9 cellular contexts compared by ENCODE assay signal in genomic region chr14:104977008-104977680, GRCh38. TPM values are rescaled to one million over a fixed set of nuclear protein-coding genes. Genes with fewer than 3 reads are reported as not detected.
DNase-seq lines count a peak whose midpoint lies in the region; ATAC-seq, FAIRE-seq and TF ChIP-seq lines count a peak whose summit lies in the region.
"Had no signal": no experiment of that assay in that cellular context is flagged by ENCODE, and none has a peak within 500 bp of the region (broad histone marks: within the 10 kb centered on the region; RNA-seq: fewer than 3 reads in every experiment).

No MANE protein-coding gene starts in this region.

- ATAC-seq in right lobe of liver (no peak), GM19023 (IDR thresholded peaks at IDR 0.05; ENCODE audit: unreplicated experiment) (no peak), GM18858 (IDR thresholded peaks at IDR 0.05; ENCODE audit: unreplicated experiment) (no peak), esophagus mucosa (no peak)

- peaks cover 24% of the 10 kb centered on the region for H3K27me3 Mint-ChIP-seq in activated CD4-positive, alpha-beta T cell treated with anti-CD3 and anti-CD28 coated beads, Interleukin-2, amount 10 ng/mL, durations not matched to agents 24 days and 14 days

- TF ChIP-seq POLR2A in right lobe of liver (IDR thresholded peaks at IDR 0.05) = no peak

- peaks cover 9% of the 10 kb centered on the region for H3K4me1 Mint-ChIP-seq in activated CD4-positive, alpha-beta T cell treated with anti-CD3 and anti-CD28 coated beads, Interleukin-2, amount 10 ng/mL, durations not matched to agents 24 days and 14 days

- H3K9me3 Mint-ChIP-seq in activated CD4-positive, alpha-beta T cell treated with anti-CD3 and anti-CD28 coated beads, Interleukin-2, amount 10 ng/mL, durations not matched to agents 24 days and 14 days = no peaks in the 10 kb centered on the region

- no peak overlapping the region for H3K27ac Mint-ChIP-seq in activated CD4-positive, alpha-beta T cell treated with anti-CD3 and anti-CD28 coated beads, Interleukin-2, amount 10 ng/mL, durations not matched to agents 24 days and 14 days

- H3K4me3 ChIP-seq in bronchial epithelial cell (ENCODE audit: low read depth, low read length) (peak overlapping the region; percentile 80), right lobe of liver (peak overlapping the region; percentile 46 to 63 (median 47)), tibial artery (peak overlapping the region; percentile 60 to 64)

- intact Hi-C loops in activated CD4-positive, alpha-beta T cell treated with anti-CD3 and anti-CD28 coated beads, Interleukin-2, amount 10 ng/mL, durations not matched to agents 24 days and 14 days (cut with micrococcal nuclease) = no loop called here
- intact Hi-C loops in right lobe of liver (cut with DNase I) = loop anchor here (5.0 kb wide), 1 partner anchor 65 kb away; no protein-coding TSS in a partner anchor
- intact Hi-C loops in tibial artery (cut with DNase I; ENCODE audit: low total_unique reads) = loop anchor here (2.0 to 10.0 kb wide), 3 partner anchors 45 to 112 kb away; partner anchors contain the start of genes CDCA4 and CEP170B

- H3K36me3 Mint-ChIP-seq in activated CD4-positive, alpha-beta T cell treated with anti-CD3 and anti-CD28 coated beads, Interleukin-2, amount 10 ng/mL, durations not matched to agents 24 days and 14 days (ENCODE audit: low read depth) = no peaks in the 10 kb centered on the region

- FAIRE-seq in bronchial epithelial cell (lab: Jason Lieb, UNC) = no peak

- H3K4me1 ChIP-seq in right lobe of liver (peaks cover 0 to 23% (median 1%) of the 10 kb centered on the region in 4 donors), tibial artery (peaks cover 7 to 78% (median 66%) of the 10 kb centered on the region in 4 donors)

- peak overlapping the region; percentile 82 for H3K4me3 Mint-ChIP-seq in activated CD4-positive, alpha-beta T cell treated with anti-CD3 and anti-CD28 coated beads, Interleukin-2, amount 10 ng/mL, durations not matched to agents 24 days and 14 days

- no peak for TF ChIP-seq CTCF in bronchial epithelial cell (IDR thresholded peaks at IDR 0.05; ENCODE audit: insufficient read depth, low read length, severe bottlenecking)
- TF ChIP-seq CTCF in right lobe of liver (IDR thresholded peaks at IDR 0.05) = no peak
- no peak for TF ChIP-seq CTCF in tibial artery (IDR thresholded peaks at IDR 0.05)

- H3K36me3 ChIP-seq in bronchial epithelial cell (ENCODE audit: control insufficient read depth, insufficient read depth, low read length) (no peaks in the 10 kb centered on the region), right lobe of liver (no peaks in the 10 kb centered on the region), tibial artery (no peaks in the 10 kb centered on the region)

- no peak for DNase-seq in activated CD4-positive, alpha-beta T cell treated with anti-CD3 and anti-CD28 coated beads, Interleukin-2, amount 10 ng/mL, durations not matched to agents 24 days and 14 days
- no peak for DNase-seq in activated CD4-positive, alpha-beta T cell treated with anti-CD3 and anti-CD28 coated beads for 1 hour
- DNase-seq in bronchial epithelial cell (ENCODE audit: low read depth) (no peak), right lobe of liver (no peak), tibial artery (peak in 1 of 2 donors; percentile 74)
- DNase-seq: NCI-H1048 had no signal

- H3K27ac ChIP-seq in right lobe of liver = no peak overlapping the region
- peak overlapping the region in 1 of 2 donors; percentile 54 for H3K27ac ChIP-seq in tibial artery

- H3K9me3 ChIP-seq in right lobe of liver (no peaks in the 10 kb centered on the region), tibial artery (no peaks in the 10 kb centered on the region)

- 83% methylated on average over 1 of the region's 11 CpGs for WGBS in right lobe of liver (ENCODE audit: insufficient coverage, low coverage, low lambda C conversion rate, missing lambda C conversion rate)

- H3K27me3 ChIP-seq in bronchial epithelial cell (ENCODE audit: control insufficient read depth, insufficient read depth, low read length) (no peaks in the 10 kb centered on the region), right lobe of liver (no peaks in the 10 kb centered on the region), tibial artery (no peaks in the 10 kb centered on the region)

RNA-seq across cellular contexts. Expression of gene AHNAK2, which starts 1.0 kb away (rescaled TPM):
- total RNA-seq in activated CD4-positive, alpha-beta T cell treated with anti-CD3 and anti-CD28 coated beads, Interleukin-2, amount 10 ng/mL, durations not matched to agents 24 days and 14 days = 0.02 TPM in 2 replicates
- total RNA-seq in bronchial epithelial cell (367 and 620 TPM in 2 replicates), right lobe of liver (10 to 100 TPM in 1 of 6 experiments, 1 to 10 TPM in 5; 2.1 to 12.2 (median 4.6) TPM), esophagus mucosa (184 TPM)

RNA-seq across cellular contexts. Expression of gene CLBA1, which starts 8.4 kb away (rescaled TPM):
- total RNA-seq in activated CD4-positive, alpha-beta T cell treated with anti-CD3 and anti-CD28 coated beads, Interleukin-2, amount 10 ng/mL, durations not matched to agents 24 days and 14 days = 2.4 and 2.5 TPM in 2 replicates
- total RNA-seq in bronchial epithelial cell (8.4 and 14.1 TPM in 2 replicates), right lobe of liver (1 to 10 TPM; 1.5 to 3.3 (median 2.5) TPM), esophagus mucosa (8.2 TPM)

RNA-seq across cellular contexts. Expression of gene CDCA4, which starts 43.7 kb away (rescaled TPM):
- total RNA-seq in activated CD4-positive, alpha-beta T cell treated with anti-CD3 and anti-CD28 coated beads, Interleukin-2, amount 10 ng/mL, durations not matched to agents 24 days and 14 days = 64.6 and 66.3 TPM in 2 replicates
- total RNA-seq in bronchial epithelial cell = 35.5 and 50.8 TPM in 2 replicates
- 1 to 10 TPM in 5 of 6 experiments, under 1 TPM in 1; 0.90 to 3.5 (median 1.7) TPM for total RNA-seq in right lobe of liver
- total RNA-seq in esophagus mucosa = 21.8 TPM

RNA-seq across cellular contexts. Expression of gene PLD4, which starts 52.5 kb away (rescaled TPM):
- total RNA-seq in activated CD4-positive, alpha-beta T cell treated with anti-CD3 and anti-CD28 coated beads, Interleukin-2, amount 10 ng/mL, durations not matched to agents 24 days and 14 days = 0.07 and 0.21 TPM in 2 replicates
- total RNA-seq in bronchial epithelial cell (not detected in 2 replicates), right lobe of liver (under 1 TPM in 4 of 6 experiments, not detected in 2; 0.12 to 0.49 (median 0.33) TPM), esophagus mucosa (0.80 TPM)

Comparison
In these comparisons a context has a peak if more than half of its experiments do, and no peak if none do; other contexts are left out.
1. RNA of gene AHNAK2, which starts 1.0 kb away (total RNA-seq): 367 to 620 TPM in bronchial epithelial cell and 184 TPM in esophagus mucosa (single experiment); 2.1 to 12.2 TPM in right lobe of liver and 0.02 TPM in activated CD4-positive, alpha-beta T cell treated with anti-CD3 and anti-CD28 coated beads, Interleukin-2, amount 10 ng/mL, durations not matched to agents 24 days and 14 days; every median in the first group is over 10 times any median in the second.
2. Peak in every context shown above with its lines, with median percentiles within 50 percentile points of each other: H3K4me3 ChIP-seq.